Comparison of ENCODE assay signal across 8 cellular contexts in the genomic region with DNA sequence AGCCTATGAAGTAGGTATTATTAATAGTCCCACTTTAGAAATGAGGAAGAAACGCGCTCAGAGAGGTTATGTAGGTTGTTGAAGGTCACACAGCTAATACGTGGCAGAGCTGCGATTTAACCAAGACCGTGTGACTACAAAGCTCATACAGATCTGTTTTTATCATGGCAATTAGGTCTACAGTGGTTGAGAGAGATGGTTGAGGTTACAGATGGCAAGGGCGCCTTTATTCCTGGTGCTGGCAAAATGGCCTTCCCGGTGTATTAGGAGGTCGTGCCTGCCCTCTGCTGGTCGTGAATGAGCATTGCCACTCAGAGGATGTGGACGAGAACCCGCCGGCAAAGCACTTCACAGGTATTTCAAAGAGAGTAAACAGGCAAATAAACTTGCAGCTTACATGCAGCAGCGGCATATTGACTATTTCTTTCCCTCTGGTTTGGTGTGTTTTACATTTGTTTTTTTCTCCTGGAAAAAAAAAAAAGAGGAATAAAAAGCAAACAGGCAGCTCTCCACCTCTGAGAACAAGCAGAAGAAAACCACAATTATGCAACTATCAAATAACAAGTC.
DNase-seq lines count a peak whose midpoint lies in the region; ATAC-seq, FAIRE-seq and TF ChIP-seq lines count a peak whose summit lies in the region.

No MANE protein-coding gene starts in this region.

- H3K9me3 ChIP-seq in thoracic aorta = no peaks in the 10 kb centered on the region

- H3K4me3 ChIP-seq in thoracic aorta = no peak overlapping the region

- FAIRE-seq in GM19239 (lab: Jason Lieb, UNC) (peak; percentile 42), RCC 7860 (lab: Jason Lieb, UNC) (no peak)

- H3K27ac ChIP-seq in thoracic aorta = no peak overlapping the region

- H3K36me3 ChIP-seq in thoracic aorta = no peaks in the 10 kb centered on the region

- H3K27me3 ChIP-seq in thoracic aorta (replicated peaks; ENCODE audit: insufficient read depth) = no peaks in the 10 kb centered on the region

- no peak for ATAC-seq in thoracic aorta (ENCODE audit: insufficient number of reproducible peaks, low FRiP score, low read depth)

- H3K4me1 ChIP-seq in thoracic aorta (ENCODE audit: control insufficient read depth in 1 of 2, low read depth in 2 of 2) = no peaks in the 10 kb centered on the region

- DNase-seq in AG08396 (ENCODE audit: low spot score) (peak; percentile 84), GM19239 (ENCODE audit: insufficient read length, low spot score) (peak; percentile 62), LHCN-M2 (ENCODE audit: low read depth) (peak; percentile 57), RCC 7860 (ENCODE audit: low spot score) (peak; percentile 51), activated T-helper 1 cell treated with Interleukin-2 at 50 U/mL for 16 hours (ENCODE audit: low read depth) (peak; percentile 24), fibroblast of the conjunctiva (ENCODE audit: low read depth) (peak; percentile 38), non-pigmented ciliary epithelial cell (ENCODE audit: low read depth) (peak; percentile 22), thoracic aorta (ENCODE audit: low spot score) (no peak)

- peak; percentile 87 for TF ChIP-seq CTCF in thoracic aorta (IDR thresholded peaks at IDR 0.05)
